In genomic region chr6:149925253-149925973, GRCh38 we compare ENCODE assay signal across 8 cellular contexts. TPM values are rescaled to one million over a fixed set of nuclear protein-coding genes. Genes with fewer than 3 reads are reported as not detected.
DNase-seq lines count a peak whose midpoint lies in the region; ATAC-seq, FAIRE-seq and TF ChIP-seq lines count a peak whose summit lies in the region.

No MANE protein-coding gene starts in this region.

- no peak for TF ChIP-seq POLR2A in H54 (IDR thresholded peaks at IDR 0.05; ENCODE audit: low read depth, low read length)

- TF ChIP-seq CTCF in AG04449 (IDR thresholded peaks at IDR 0.05; ENCODE audit: insufficient read depth, low read length, missing control alignments) (no peak), mucosa of descending colon (IDR thresholded peaks at IDR 0.05) (no peak)

- ATAC-seq in mucosa of descending colon (peak; percentile 50), HG03469 (IDR thresholded peaks at IDR 0.05; ENCODE audit: unreplicated experiment) (no peak), GM19467 (IDR thresholded peaks at IDR 0.05; ENCODE audit: unreplicated experiment) (no peak)

- no peak for FAIRE-seq in H54 (lab: Jason Lieb, UNC)

- H3K4me3 ChIP-seq in AG04449 (ENCODE audit: low read depth, low read length) (peak overlapping the region; percentile 57), HUES48 (ENCODE audit: low read depth, low read length) (peak overlapping the region; percentile 58), duodenal mucosa (ENCODE audit: low read depth in 1 of 2, low read length in 2 of 2) (peak overlapping the region; percentile 66 to 72), mucosa of descending colon (no peak overlapping the region)

- H3K36me3 ChIP-seq in HUES48 (ENCODE audit: control insufficient read depth, insufficient read depth, low read length): no peaks in the 10 kb centered on the region
- no peaks in the 10 kb centered on the region for H3K36me3 ChIP-seq in duodenal mucosa (ENCODE audit: control insufficient read depth in 1 of 2, insufficient read depth in 2 of 2, low read length in 2 of 2)
- H3K36me3 ChIP-seq in mucosa of descending colon (ENCODE audit: low read depth): no peaks in the 10 kb centered on the region

- H3K4me1 ChIP-seq in HUES48 (ENCODE audit: control insufficient read depth, insufficient read depth, low read length) (no peaks in the 10 kb centered on the region), duodenal mucosa (ENCODE audit: control insufficient read depth in 1 of 2, insufficient read depth in 2 of 2, low read length in 2 of 2) (peaks cover 7 to 22% of the 10 kb centered on the region in 2 donors), mucosa of descending colon (ENCODE audit: low read depth) (peaks cover 8% of the 10 kb centered on the region)

- H3K9me3 ChIP-seq in HUES48 (ENCODE audit: control insufficient read depth, insufficient read depth, low read length): no peaks in the 10 kb centered on the region
- no peaks in the 10 kb centered on the region for H3K9me3 ChIP-seq in duodenal mucosa (ENCODE audit: control insufficient read depth in 1 of 2, low read length in 2 of 2)
- no peaks in the 10 kb centered on the region for H3K9me3 ChIP-seq in mucosa of descending colon

- intact Hi-C loops in mucosa of descending colon (cut with DNase I, micrococcal nuclease): loop anchor here (5.0 kb wide), 2 partner anchors 83 to 88 kb away; no protein-coding TSS in a partner anchor

- CTCF ChIA-PET in AG04449 (lab: Yijun Ruan, JAX): interaction anchor here (1.0 to 2.6 kb wide), 13 partner anchors 10 to 900 kb away, joined by 3 to 62 read pairs (median 7); partner anchors contain the start of gene LATS1

- H3K9ac ChIP-seq in HUES48 (ENCODE audit: low read depth, low read length) (no peak overlapping the region), duodenal mucosa (ENCODE audit: low read depth in 1 of 2, low read length in 2 of 2) (peak overlapping the region; percentile 37 to 60)

- POLR2A ChIA-PET in AG04449 (lab: Yijun Ruan, JAX): no interaction called here

- H3K27ac ChIP-seq in HUES48 (ENCODE audit: low read depth, low read length) (no peak overlapping the region), duodenal mucosa (ENCODE audit: low read depth, low read length) (no peak overlapping the region)

- DNase-seq in AG04449 (ENCODE audit: low read depth, low spot score) (no peak), mucosa of descending colon (peak; percentile 27 to 66 (median 59)), H54 (ENCODE audit: insufficient read length, low spot score) (no peak), SHP77 treated with DMSO at 0.1 percent for 48 hours (lab: John Stamatoyannopoulos, UW) (no peak)

- H3K27me3 ChIP-seq in HUES48 (ENCODE audit: control insufficient read depth, insufficient read depth, low read length): peaks cover 79% of the 10 kb centered on the region
- peaks cover 16 to 29% of the 10 kb centered on the region in 2 donors for H3K27me3 ChIP-seq in duodenal mucosa (ENCODE audit: control insufficient read depth in 1 of 2, insufficient read depth in 2 of 2, low read length in 2 of 2)

RNA-seq across cellular contexts. Expression of gene RAET1G, which starts 2.5 kb away (rescaled TPM):
- total RNA-seq in mucosa of descending colon: under 1 TPM in 1 of 3 donors, not detected in 2; 0.41 TPM

RNA-seq across cellular contexts. Expression of gene ULBP2, which starts 16.4 kb away (rescaled TPM):
- total RNA-seq in mucosa of descending colon: under 1 TPM in 1 of 3 donors, not detected in 2; 0.43 TPM

RNA-seq across cellular contexts. Expression of gene RAET1E, which starts 27.5 kb away (rescaled TPM):
- total RNA-seq in mucosa of descending colon: under 1 TPM in 2 of 3 donors, not detected in 1; 0.16 to 0.58 TPM

RNA-seq across cellular contexts. Expression of gene ULBP1, which starts 38.3 kb away (rescaled TPM):
- not detected for total RNA-seq in mucosa of descending colon

Comparison
In these comparisons a context has a peak if more than half of its experiments do, and no peak if none do; other contexts are left out.
1. DNase-seq: peak in mucosa of descending colon (3 of 3); none in AG04449 (single experiment), H54 (single experiment) and SHP77 treated with DMSO at 0.1 percent for 48 hours (single experiment).